23 cellular contexts compared by ENCODE assay signal in the genomic region with DNA sequence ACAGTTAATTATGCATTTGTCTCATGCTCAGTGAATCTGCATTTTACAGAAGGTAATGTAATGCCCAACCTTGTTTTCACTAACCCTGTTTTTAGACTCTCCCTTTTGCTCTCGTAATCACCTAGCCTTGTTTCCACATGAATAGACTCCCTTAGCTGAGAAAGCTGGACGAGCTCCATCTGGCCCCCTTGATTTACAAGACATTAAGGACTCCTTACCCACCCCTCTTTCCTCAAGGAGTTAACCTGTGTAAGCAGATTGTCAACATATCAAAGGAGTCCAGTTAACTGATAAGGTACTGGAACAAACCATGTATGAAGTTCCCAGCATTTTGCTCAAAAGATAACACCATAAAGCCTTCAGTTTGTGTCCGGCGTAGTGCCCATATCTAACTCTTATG.
DNase-seq lines count a peak whose midpoint lies in the region; ATAC-seq, FAIRE-seq and TF ChIP-seq lines count a peak whose summit lies in the region.
"Had no signal": no experiment of that assay in that cellular context is flagged by ENCODE, and none has a peak within 500 bp of the region (broad histone marks: within the 10 kb centered on the region; RNA-seq: fewer than 3 reads in every experiment).

No MANE protein-coding gene starts in this region.

- no peak overlapping the region for H3K4me3 Mint-ChIP-seq in immature natural killer cell
- H3K4me3 Mint-ChIP-seq in CD8-positive, alpha-beta memory T cell = no peak overlapping the region
- H3K4me3 Mint-ChIP-seq: activated CD8-positive, alpha-beta memory T cell treated with anti-CD3 and anti-CD28 coated beads, Interleukin-2, amount 10 ng/mL, durations not matched to agents 7 days and 5 days; activated naive CD8-positive, alpha-beta T cell treated with anti-CD3 and anti-CD28 coated beads, Interleukin-2, amount 50 U/mL, for 24 hours; T-helper 2 cell treated with Interferon-gamma antibody and Interleukin-4, amounts not matched to agents 5 μg/mL and 100 μg/mL, for 36 hours had no signal

- CTCF ChIA-PET in CD8-positive, alpha-beta memory T cell (lab: Charles Lee) = interaction anchor here (1.3 kb wide), 1 partner anchor 10 kb away, joined by 3 read pairs; no protein-coding TSS in a partner anchor

- no peak for ATAC-seq in HG02938 (IDR thresholded peaks at IDR 0.05; ENCODE audit: unreplicated experiment)
- ATAC-seq: activated CD8-positive, alpha-beta memory T cell treated with anti-CD3 and anti-CD28 coated beads, Interleukin-2, amount 10 ng/mL, durations not matched to agents 7 days and 5 days; activated naive CD8-positive, alpha-beta T cell treated with anti-CD3 and anti-CD28 coated beads, Interleukin-2, amount 50 U/mL, for 24 hours; left cardiac atrium; psoas muscle; stimulated activated naive CD8-positive, alpha-beta T cell treated with anti-CD3 and anti-CD28 coated beads, Interleukin-15, Interleukin-2, amounts not matched to agents 100 U/mL and 50 U/mL, for 24 hours had no signal

- POLR2A ChIA-PET in CD8-positive, alpha-beta memory T cell (lab: Charles Lee) = no interaction called here

- DNase-seq in LoVo (ENCODE audit: low spot score) (peak; percentile 14), bronchial epithelial cell (ENCODE audit: low read depth) (no peak), transverse colon (no peak), immature natural killer cell (no peak)
- DNase-seq in CD8-positive, alpha-beta memory T cell = no peak
- DNase-seq: activated CD8-positive, alpha-beta memory T cell treated with anti-CD3 and anti-CD28 coated beads, Interleukin-2, amount 10 ng/mL, durations not matched to agents 7 days and 5 days; activated naive CD8-positive, alpha-beta T cell treated with anti-CD3 and anti-CD28 coated beads, Interleukin-2, amount 50 U/mL, for 24 hours; activated T-cell treated with anti-CD3 and anti-CD28 coated beads, Interleukin-2, amount 50 U/mL, for 48 hours; dorsolateral prefrontal cortex; left cardiac atrium; NCI-H1105 treated with DMSO at 0.1 percent for 48 hours; NCI-H2029; NCI-H2227 treated with DMSO at 0.1 percent for 48 hours; NCI-H774; occipital lobe; psoas muscle; stimulated activated naive CD8-positive, alpha-beta T cell treated with anti-CD3 and anti-CD28 coated beads, Interleukin-15, Interleukin-2, amounts not matched to agents 100 U/mL and 50 U/mL, for 24 hours; testis; uterus had no signal

- H3K27me3 Mint-ChIP-seq in immature natural killer cell (ENCODE audit: low read depth in 3 of 3) = no peaks in the 10 kb centered on the region
- H3K27me3 Mint-ChIP-seq in CD8-positive, alpha-beta memory T cell = no peaks in the 10 kb centered on the region
- H3K27me3 Mint-ChIP-seq: activated CD8-positive, alpha-beta memory T cell treated with anti-CD3 and anti-CD28 coated beads, Interleukin-2, amount 10 ng/mL, durations not matched to agents 7 days and 5 days; activated naive CD8-positive, alpha-beta T cell treated with anti-CD3 and anti-CD28 coated beads, Interleukin-2, amount 50 U/mL, for 24 hours had no signal

- H3K4me3 ChIP-seq in bronchial epithelial cell (ENCODE audit: low read depth, low read length) (no peak overlapping the region), iPS-20b (ENCODE audit: low read length) (peak overlapping the region; percentile 55), transverse colon (no peak overlapping the region)
- H3K4me3 ChIP-seq in CD8-positive, alpha-beta memory T cell (ENCODE audit: low read length) = no peak overlapping the region
- H3K4me3 ChIP-seq: dorsolateral prefrontal cortex, psoas muscle, testis, uterus had no signal

- peaks cover 33 to 60% (median 41%) of the 10 kb centered on the region in 3 donors for H3K36me3 Mint-ChIP-seq in immature natural killer cell
- peaks cover 18 to 78% (median 29%) of the 10 kb centered on the region in 3 donors for H3K36me3 Mint-ChIP-seq in CD8-positive, alpha-beta memory T cell

- H3K9me3 Mint-ChIP-seq in immature natural killer cell = no peaks in the 10 kb centered on the region
- H3K9me3 Mint-ChIP-seq in CD8-positive, alpha-beta memory T cell = no peaks in the 10 kb centered on the region
- H3K9me3 Mint-ChIP-seq: activated naive CD8-positive, alpha-beta T cell treated with anti-CD3 and anti-CD28 coated beads, Interleukin-2, amount 50 U/mL, for 24 hours; T-helper 2 cell treated with Interferon-gamma antibody and Interleukin-4, amounts not matched to agents 5 μg/mL and 100 μg/mL, for 36 hours had no signal

- WGBS in transverse colon (ENCODE audit: low coverage in 1 of 2), 2 donors = 84 to 90% methylated on average over 4 of the region's 4 CpGs

- H3K4me1 ChIP-seq in iPS-20b (ENCODE audit: insufficient read depth, low read length) = peaks cover 64% of the 10 kb centered on the region
- peaks cover 0 to 30% (median 5%) of the 10 kb centered on the region in 4 donors for H3K4me1 ChIP-seq in transverse colon
- no peaks in the 10 kb centered on the region for H3K4me1 ChIP-seq in CD8-positive, alpha-beta memory T cell (ENCODE audit: insufficient read depth, low read length)
- H3K4me1 ChIP-seq: psoas muscle, testis, uterus had no signal

- FAIRE-seq in bronchial epithelial cell (lab: Jason Lieb, UNC) = peak; percentile 55

- H3K36me3 ChIP-seq in bronchial epithelial cell (ENCODE audit: control insufficient read depth, insufficient read depth, low read length) (peaks cover 1% of the 10 kb centered on the region), iPS-20b (ENCODE audit: insufficient read depth, low read depth, low read length) (no peaks in the 10 kb centered on the region), transverse colon (peaks cover 0 to 9% (median 3%) of the 10 kb centered on the region in 4 donors)
- peaks cover 13% of the 10 kb centered on the region for H3K36me3 ChIP-seq in CD8-positive, alpha-beta memory T cell (ENCODE audit: insufficient read depth, low read length)
- H3K36me3 ChIP-seq: uterus had no signal

- TF ChIP-seq POLR2A in transverse colon (IDR thresholded peaks at IDR 0.05) = no peak

- peak overlapping the region; percentile 72 for H3K9ac ChIP-seq in iPS-20b (ENCODE audit: low read depth, low read length)

- no peaks in the 10 kb centered on the region for H3K4me1 Mint-ChIP-seq in immature natural killer cell
- no peaks in the 10 kb centered on the region for H3K4me1 Mint-ChIP-seq in CD8-positive, alpha-beta memory T cell
- H3K4me1 Mint-ChIP-seq: activated CD8-positive, alpha-beta memory T cell treated with anti-CD3 and anti-CD28 coated beads, Interleukin-2, amount 10 ng/mL, durations not matched to agents 7 days and 5 days; activated naive CD8-positive, alpha-beta T cell treated with anti-CD3 and anti-CD28 coated beads, Interleukin-2, amount 50 U/mL, for 24 hours had no signal

- H3K27ac Mint-ChIP-seq in immature natural killer cell = no peak overlapping the region
- no peak overlapping the region for H3K27ac Mint-ChIP-seq in CD8-positive, alpha-beta memory T cell
- H3K27ac Mint-ChIP-seq: activated CD8-positive, alpha-beta memory T cell treated with anti-CD3 and anti-CD28 coated beads, Interleukin-2, amount 10 ng/mL, durations not matched to agents 7 days and 5 days; activated naive CD8-positive, alpha-beta T cell treated with anti-CD3 and anti-CD28 coated beads, Interleukin-2, amount 50 U/mL, for 24 hours; T-helper 2 cell treated with Interferon-gamma antibody and Interleukin-4, amounts not matched to agents 5 μg/mL and 100 μg/mL, for 36 hours had no signal

- TF ChIP-seq CTCF in bronchial epithelial cell (IDR thresholded peaks at IDR 0.05; ENCODE audit: insufficient read depth, low read length, severe bottlenecking) (no peak), transverse colon (IDR thresholded peaks at IDR 0.05) (no peak)

- TF ChIP-seq EP300 in transverse colon (IDR thresholded peaks at IDR 0.05; ENCODE audit: low read depth) = no peak

- H3K27me3 ChIP-seq in bronchial epithelial cell (ENCODE audit: control insufficient read depth, insufficient read depth, low read length) (no peaks in the 10 kb centered on the region), iPS-20b (ENCODE audit: insufficient read depth, low read length) (no peaks in the 10 kb centered on the region), transverse colon (no peaks in the 10 kb centered on the region)
- no peaks in the 10 kb centered on the region for H3K27me3 ChIP-seq in CD8-positive, alpha-beta memory T cell (ENCODE audit: insufficient read depth, low read length, poor library complexity, severe bottlenecking)
- H3K27me3 ChIP-seq: dorsolateral prefrontal cortex, testis, uterus had no signal

- intact Hi-C loops in transverse colon (cut with DNase I; ENCODE audit: low total_unique reads) = no loop called here

- H3K9me3 ChIP-seq in iPS-20b (ENCODE audit: insufficient read depth, low read depth, low read length) (no peaks in the 10 kb centered on the region), transverse colon (no peaks in the 10 kb centered on the region)
- H3K9me3 ChIP-seq in CD8-positive, alpha-beta memory T cell (ENCODE audit: low read length) = no peaks in the 10 kb centered on the region
- H3K9me3 ChIP-seq: psoas muscle, testis, uterus had no signal

- H3K27ac ChIP-seq in iPS-20b (ENCODE audit: low read length) (peak overlapping the region; percentile 93), transverse colon (peak overlapping the region in 3 of 4 donors; percentile 40 to 78 (median 72))
- no peak overlapping the region for H3K27ac ChIP-seq in CD8-positive, alpha-beta memory T cell (ENCODE audit: low read depth, low read length)
- H3K27ac ChIP-seq: C4-2B, dorsolateral prefrontal cortex, psoas muscle, testis, uterus had no signal

- in situ Hi-C loops in transverse colon (cut with MboI; ENCODE audit: low pct_ligation_motif_present in 1 of 4, low pct_unique_long_range_greater_than_20kb in 1 of 4, low sequenced_read_pairs in 3 of 4) = no loop called here
